1 cellular context compared by ENCODE assay signal in genomic region chr2:73156539-73157124, GRCh38.
TF ChIP-seq lines count a peak whose summit lies in the region.

No MANE protein-coding gene starts in this region.

TF ChIP-seq in HepG2, 621 proteins besides CTCF, POLR2A, EP300 and RAD21 (continues in another document):
- TF ChIP-seq E2F1 (CRISPR knock-in tag; IDR thresholded peaks at IDR 0.05) (no peak), MAZ (IDR thresholded peaks at IDR 0.05; ENCODE audit: borderline replicate concordance, low read depth, low read length) (peak; percentile 25; the same call in 1 of the 2 replicates), MAZ (CRISPR knock-in tag; IDR thresholded peaks at IDR 0.05; ENCODE audit: low read depth) (peak; percentile 64; the same call in 1 of the 2 replicates), GATAD2A (CRISPR knock-in tag; IDR thresholded peaks at IDR 0.05) (peak; percentile 29; the same call in 1 of the 2 replicates), ZNF33A (CRISPR knock-in tag; IDR thresholded peaks at IDR 0.05; ENCODE audit: borderline replicate concordance) (no peak), GLI4 (CRISPR knock-in tag; IDR thresholded peaks at IDR 0.05; ENCODE audit: borderline replicate concordance) (0 out of 2 replicates have a peak, but pooled peaks have one; percentile 52), ZBTB7B (CRISPR knock-in tag; IDR thresholded peaks at IDR 0.05) (peak; percentile 95), MED8 (CRISPR knock-in tag; IDR thresholded peaks at IDR 0.05; ENCODE audit: insufficient replicate concordance) (peak; percentile 26), HNRNPK (IDR thresholded peaks at IDR 0.05; ENCODE audit: low read depth, low read length, poor library complexity, severe bottlenecking) (no peak), ZNF230 (CRISPR knock-in tag; IDR thresholded peaks at IDR 0.05) (no peak), MAX (IDR thresholded peaks at IDR 0.05) (peak; percentile 45; the same call in 1 of the 2 replicates), ZFP36L2 (CRISPR knock-in tag; IDR thresholded peaks at IDR 0.05) (no peak), GRHL1 (CRISPR knock-in tag; conservative IDR thresholded peaks at IDR 0.05) (no peak), NFRKB (IDR thresholded peaks at IDR 0.05) (no peak), POLR2AphosphoS5 (IDR thresholded peaks at IDR 0.05; ENCODE audit: low read depth, low read length) (no peak), ELF1 (CRISPR knock-in tag; IDR thresholded peaks at IDR 0.05) (peak; percentile 76), THAP9 (CRISPR knock-in tag; IDR thresholded peaks at IDR 0.05; ENCODE audit: borderline replicate concordance) (peak; percentile 52; the same call in 1 of the 2 replicates), ZNF883 (CRISPR knock-in tag; IDR thresholded peaks at IDR 0.05; ENCODE audit: not compliant biosample characterization) (peak; percentile 35), ZNF543 (CRISPR knock-in tag; IDR thresholded peaks at IDR 0.05) (no peak), KDM3A (CRISPR knock-in tag; IDR thresholded peaks at IDR 0.05; ENCODE audit: low read depth) (peak; percentile 80; the same call in 1 of the 2 replicates), ZNF724P (CRISPR knock-in tag; IDR thresholded peaks at IDR 0.05; ENCODE audit: borderline replicate concordance) (peak; percentile 77; the same call in 1 of the 2 replicates), ZNF205 (CRISPR knock-in tag; IDR thresholded peaks at IDR 0.05) (0 out of 2 replicates have a peak, but pooled peaks have one; percentile 16), ZMAT3 (CRISPR knock-in tag; conservative IDR thresholded peaks at IDR 0.05) (0 out of 2 replicates have a peak, but pooled peaks have one; percentile 43), ZNF350 (CRISPR knock-in tag; IDR thresholded peaks at IDR 0.05; ENCODE audit: borderline replicate concordance, low read depth) (peak; percentile 48; the same call in 1 of the 2 replicates), SMC3 (IDR thresholded peaks at IDR 0.05; ENCODE audit: low read length) (peak; percentile 87), ZNF619 (CRISPR knock-in tag; IDR thresholded peaks at IDR 0.05) (0 out of 2 replicates have a peak, but pooled peaks have one; percentile 22), ZNF275 (CRISPR knock-in tag; IDR thresholded peaks at IDR 0.05; ENCODE audit: borderline replicate concordance) (no peak), SMAD1 (CRISPR knock-in tag; IDR thresholded peaks at IDR 0.05; ENCODE audit: borderline replicate concordance, low read depth) (0 out of 2 replicates have a peak, but pooled peaks have one; percentile 71), GABPA (IDR thresholded peaks at IDR 0.05; ENCODE audit: low read depth, low read length) (no peak), GABPA (CRISPR knock-in tag; IDR thresholded peaks at IDR 0.05; ENCODE audit: low read depth) (peak; percentile 28; the same call in 1 of the 2 replicates), EED (CRISPR knock-in tag; IDR thresholded peaks at IDR 0.05) (peak; percentile 67; the same call in 1 of the 2 replicates), SOX6 (IDR thresholded peaks at IDR 0.05) (no peak), SOX6 (CRISPR knock-in tag; IDR thresholded peaks at IDR 0.05) (peak; percentile 38; the same call in 1 of the 2 replicates), FOSL1 (CRISPR knock-in tag; IDR thresholded peaks at IDR 0.05; ENCODE audit: borderline replicate concordance) (no peak), FOXC1 (CRISPR knock-in tag; IDR thresholded peaks at IDR 0.05; ENCODE audit: borderline replicate concordance) (peak; percentile 61; the same call in 1 of the 2 replicates), AKAP8 (CRISPR knock-in tag; IDR thresholded peaks at IDR 0.05) (peak; percentile 51; the same call in 1 of the 2 replicates), ZNF414 (CRISPR knock-in tag; IDR thresholded peaks at IDR 0.05) (0 out of 2 replicates have a peak, but pooled peaks have one; percentile 56), KLF11 (CRISPR knock-in tag; IDR thresholded peaks at IDR 0.05) (0 out of 2 replicates have a peak, but pooled peaks have one; percentile 66), ZNF770 (CRISPR knock-in tag; IDR thresholded peaks at IDR 0.05) (peak; percentile 9; the same call in 1 of the 2 replicates), ZNF577 (CRISPR knock-in tag; IDR thresholded peaks at IDR 0.05; ENCODE audit: borderline replicate concordance, low read depth) (no peak), ZNF407 (CRISPR knock-in tag; IDR thresholded peaks at IDR 0.05; ENCODE audit: not compliant biosample characterization) (no peak), POGZ (CRISPR knock-in tag; IDR thresholded peaks at IDR 0.05) (peak; percentile 30; the same call in 1 of the 2 replicates), AGO1 (IDR thresholded peaks at IDR 0.05; ENCODE audit: low read depth, low read length, poor library complexity, severe bottlenecking) (peak; percentile 22), NONO (IDR thresholded peaks at IDR 0.05) (no peak), NONO (CRISPR knock-in tag; conservative IDR thresholded peaks at IDR 0.05) (0 out of 2 replicates have a peak, but pooled peaks have one; percentile 60), ZNF674 (CRISPR knock-in tag; IDR thresholded peaks at IDR 0.05; ENCODE audit: low read depth) (no peak)
